ENCODE assay signal across 13 cellular contexts in genomic region chr14:93041830-93042229, GRCh38.
DNase-seq lines count a peak whose midpoint lies in the region; ATAC-seq and TF ChIP-seq lines count a peak whose summit lies in the region.
"Had no signal": no experiment of that assay in that cellular context is flagged by ENCODE, and none has a peak within 500 bp of the region (broad histone marks: within the 10 kb centered on the region; RNA-seq: fewer than 3 reads in every experiment).

No MANE protein-coding gene starts in this region.

- intact Hi-C loops in esophagus squamous epithelium (cut with DNase I) (no loop called here), testis (cut with DNase I; ENCODE audit: low total_unique reads) (no loop called here)

- no peaks in the 10 kb centered on the region for H3K9me3 Mint-ChIP-seq in T-helper 1 cell treated with Interleukin-12 subunit alpha and Interleukin-12 subunit beta and Interleukin-4 antibody, amounts not matched to agents 30 μg/mL and 1 μg/mL, for 36 hours
- H3K9me3 Mint-ChIP-seq: activated CD4-positive, alpha-beta T cell treated with anti-CD3 and anti-CD28 coated beads, Interleukin-2, amount 10 ng/mL, durations not matched to agents 7 days and 5 days had no signal

- TF ChIP-seq CTCF in esophagus squamous epithelium (IDR thresholded peaks at IDR 0.05) (no peak), testis (IDR thresholded peaks at IDR 0.05) (no peak)

- WGBS in esophagus squamous epithelium, 2 donors: 93 to 100% methylated on average over 3 of the region's 3 CpGs
- whole genome bisulfite sequencing in testis, 2 donors: 84 to 85% methylated on average over 3 of the region's 3 CpGs

- no peak overlapping the region for H3K4me3 Mint-ChIP-seq in T-helper 1 cell treated with Interleukin-12 subunit alpha and Interleukin-12 subunit beta and Interleukin-4 antibody, amounts not matched to agents 30 μg/mL and 1 μg/mL, for 36 hours
- H3K4me3 Mint-ChIP-seq: activated CD4-positive, alpha-beta T cell treated with anti-CD3 and anti-CD28 coated beads, Interleukin-2, amount 10 ng/mL, durations not matched to agents 7 days and 5 days had no signal

- no peak for TF ChIP-seq POLR2A in esophagus squamous epithelium (IDR thresholded peaks at IDR 0.05)
- TF ChIP-seq POLR2A in testis (IDR thresholded peaks at IDR 0.05): no peak

- H3K27me3 ChIP-seq in esophagus squamous epithelium (no peaks in the 10 kb centered on the region), testis (no peaks in the 10 kb centered on the region)

- no peak overlapping the region for H3K4me3 ChIP-seq in SK-N-MC
- no peak overlapping the region for H3K4me3 ChIP-seq in esophagus squamous epithelium
- H3K4me3 ChIP-seq in testis: no peak overlapping the region

- H3K36me3 ChIP-seq in SK-N-MC (ENCODE audit: insufficient read depth, low read length): no peaks in the 10 kb centered on the region
- H3K36me3 ChIP-seq in esophagus squamous epithelium: no peaks in the 10 kb centered on the region
- no peaks in the 10 kb centered on the region for H3K36me3 ChIP-seq in testis (ENCODE audit: low read depth, missing control alignments)

- H3K27ac ChIP-seq in SK-N-MC (no peak overlapping the region), esophagus squamous epithelium (peak overlapping the region; percentile 35 to 87 (median 76)), testis (peak overlapping the region; percentile 79 to 83)

- DNase-seq in T-helper 1 cell: no peak
- no peak for DNase-seq in SK-N-MC (ENCODE audit: low read depth, low spot score)
- no peak for DNase-seq in esophagus squamous epithelium (lab: John Stamatoyannopoulos, UW)
- no peak for DNase-seq in testis
- no peak for DNase-seq in activated effector memory CD4-positive, alpha-beta T cell treated with Interleukin-2 at 50 U/mL for 16 hours
- no peak for DNase-seq in EL
- DNase-seq: activated CD4-positive, alpha-beta T cell treated with anti-CD3 and anti-CD28 coated beads, Interleukin-2, amount 10 ng/mL, durations not matched to agents 7 days and 5 days; activated gamma-delta T cell treated with Interleukin-2 at 50 U/mL for 16 hours; central memory CD4-positive, alpha-beta T cell; NCI-H2107; retina had no signal

- peaks cover 27% of the 10 kb centered on the region for H3K4me1 Mint-ChIP-seq in T-helper 1 cell treated with Interleukin-12 subunit alpha and Interleukin-12 subunit beta and Interleukin-4 antibody, amounts not matched to agents 30 μg/mL and 1 μg/mL, for 36 hours (ENCODE audit: low read depth)

- H3K9me3 ChIP-seq in SK-N-MC (ENCODE audit: low read depth, low read length) (no peaks in the 10 kb centered on the region), esophagus squamous epithelium (no peaks in the 10 kb centered on the region), testis (no peaks in the 10 kb centered on the region)

- ATAC-seq in HG03442 (IDR thresholded peaks at IDR 0.05; ENCODE audit: unreplicated experiment): no peak

- H3K36me3 Mint-ChIP-seq in T-helper 1 cell treated with Interleukin-12 subunit alpha and Interleukin-12 subunit beta and Interleukin-4 antibody, amounts not matched to agents 30 μg/mL and 1 μg/mL, for 36 hours (ENCODE audit: low read depth): no peaks in the 10 kb centered on the region

- H3K27me3 Mint-ChIP-seq in T-helper 1 cell treated with Interleukin-12 subunit alpha and Interleukin-12 subunit beta and Interleukin-4 antibody, amounts not matched to agents 30 μg/mL and 1 μg/mL, for 36 hours (ENCODE audit: low read depth): no peaks in the 10 kb centered on the region
- H3K27me3 Mint-ChIP-seq: activated CD4-positive, alpha-beta T cell treated with anti-CD3 and anti-CD28 coated beads, Interleukin-2, amount 10 ng/mL, durations not matched to agents 7 days and 5 days had no signal

- H3K9ac ChIP-seq in SK-N-MC (ENCODE audit: insufficient read length): peak overlapping the region; percentile 37

- H3K27ac Mint-ChIP-seq in T-helper 1 cell treated with Interleukin-12 subunit alpha and Interleukin-12 subunit beta and Interleukin-4 antibody, amounts not matched to agents 30 μg/mL and 1 μg/mL, for 36 hours: peak overlapping the region; percentile 15

- H3K4me1 ChIP-seq in esophagus squamous epithelium (peaks cover 19 to 97% (median 62%) of the 10 kb centered on the region in 3 donors), testis (peaks cover 91% of the 10 kb centered on the region)
